ENCODE assay signal across 14 cellular contexts in genomic region chr10:132230557-132231210, GRCh38. TPM values are rescaled to one million over a fixed set of nuclear protein-coding genes. Genes with fewer than 3 reads are reported as not detected.
DNase-seq lines count a peak whose midpoint lies in the region; ATAC-seq, FAIRE-seq and TF ChIP-seq lines count a peak whose summit lies in the region.
"Had no signal": no experiment of that assay in that cellular context is flagged by ENCODE, and none has a peak within 500 bp of the region (broad histone marks: within the 10 kb centered on the region; RNA-seq: fewer than 3 reads in every experiment).

No MANE protein-coding gene starts in this region.

- H3K9me3 ChIP-seq in kidney (ENCODE audit: control insufficient read depth in 1 of 2, low read length in 2 of 2) (no peaks in the 10 kb centered on the region), stomach smooth muscle (ENCODE audit: control insufficient read depth in 2 of 2, low read length in 2 of 2) (no peaks in the 10 kb centered on the region), HAP-1 (no peaks in the 10 kb centered on the region)

- TF ChIP-seq CTCF in activated CD8-positive, alpha-beta T cell treated with anti-CD3 and anti-CD28 coated beads for 36 hours (IDR thresholded peaks at IDR 0.05) = no peak
- TF ChIP-seq CTCF in kidney (IDR thresholded peaks at IDR 0.05; ENCODE audit: borderline replicate concordance, extremely low read depth, insufficient read depth) = no peak

- no peaks in the 10 kb centered on the region for H3K27me3 Mint-ChIP-seq in activated T-cell treated with anti-CD3 and anti-CD28 coated beads, Interleukin-2, amount 50 U/mL, for 72 hours (ENCODE audit: low read depth)
- H3K27me3 Mint-ChIP-seq in activated CD8-positive, alpha-beta T cell treated with anti-CD3 and anti-CD28 coated beads for 36 hours = no peaks in the 10 kb centered on the region

- no peak for DNase-seq in activated T-cell treated with anti-CD3 and anti-CD28 coated beads, Interleukin-2, amount 50 U/mL, for 72 hours
- no peak for DNase-seq in activated T-cell treated with anti-CD3 and anti-CD28 coated beads, Interleukin-2, amount 50 U/mL, for 1 hour
- no peak for DNase-seq in activated CD8-positive, alpha-beta T cell treated with anti-CD3 and anti-CD28 coated beads for 36 hours
- DNase-seq in kidney (peak; percentile 77), mucosa of gallbladder (ENCODE audit: low spot score) (no peak), germinal center (ENCODE audit: low spot score) (no peak), HAP-1 (ENCODE audit: low spot score in 2 of 2) (no peak)
- DNase-seq: left cardiac atrium, NCI-H1092 treated with DMSO at 0.1 percent for 48 hours, NCI-H446 treated with DMSO at 0.1 percent for 48 hours, T1000 had no signal

- H3K27ac ChIP-seq in kidney (ENCODE audit: low read depth in 2 of 2, low read length in 2 of 2) = no peak overlapping the region
- peak overlapping the region; percentile 53 for H3K27ac ChIP-seq in stomach smooth muscle (ENCODE audit: low read length)

- peak overlapping the region; percentile 68 to 84 for H3K4me3 Mint-ChIP-seq in activated T-cell treated with anti-CD3 and anti-CD28 coated beads, Interleukin-2, amount 50 U/mL, for 72 hours
- peak overlapping the region; percentile 43 for H3K4me3 Mint-ChIP-seq in activated CD8-positive, alpha-beta T cell treated with anti-CD3 and anti-CD28 coated beads for 36 hours

- intact Hi-C loops in activated CD8-positive, alpha-beta T cell treated with anti-CD3 and anti-CD28 coated beads for 36 hours (cut with micrococcal nuclease) = no loop called here
- intact Hi-C loops in kidney (cut with DNase I) = no loop called here

- H3K9ac ChIP-seq in kidney (ENCODE audit: low read length in 2 of 2) (no peak overlapping the region), stomach smooth muscle (ENCODE audit: low read length in 2 of 2) (no peak overlapping the region)

- no peak for FAIRE-seq in kidney (lab: Jason Lieb, UNC)
- FAIRE-seq: frontal cortex, HepG2 had no signal

- no peaks in the 10 kb centered on the region for H3K36me3 ChIP-seq in kidney (ENCODE audit: control insufficient read depth in 1 of 2, insufficient read depth in 2 of 2, low read length in 2 of 2)
- H3K36me3 ChIP-seq in stomach smooth muscle (ENCODE audit: control insufficient read depth in 2 of 2, insufficient read depth in 2 of 2, low read length in 2 of 2) = no peaks in the 10 kb centered on the region
- no peaks in the 10 kb centered on the region for H3K36me3 ChIP-seq in HAP-1 (replicated peaks)

- no peak overlapping the region for H3K4me3 ChIP-seq in kidney (ENCODE audit: low read length in 2 of 2)
- H3K4me3 ChIP-seq in stomach smooth muscle (ENCODE audit: low read length in 2 of 2) = peak overlapping the region in 1 of 2 donors; percentile 67
- H3K4me3 ChIP-seq in HAP-1 = no peak overlapping the region

- POLR2A ChIA-PET in activated CD8-positive, alpha-beta T cell treated with anti-CD3 and anti-CD28 coated beads for 36 hours (lab: Charles Lee) = no interaction called here

- H3K9me3 Mint-ChIP-seq in activated T-cell treated with anti-CD3 and anti-CD28 coated beads, Interleukin-2, amount 50 U/mL, for 72 hours = no peaks in the 10 kb centered on the region
- no peaks in the 10 kb centered on the region for H3K9me3 Mint-ChIP-seq in activated CD8-positive, alpha-beta T cell treated with anti-CD3 and anti-CD28 coated beads for 36 hours

- ATAC-seq in activated T-cell treated with anti-CD3 and anti-CD28 coated beads, Interleukin-2, amount 50 U/mL, for 72 hours (replicated peaks in 1 of 2) = no peak
- ATAC-seq in activated CD8-positive, alpha-beta T cell treated with anti-CD3 and anti-CD28 coated beads for 36 hours = no peak
- ATAC-seq: HepG2 had no signal

- H3K36me3 Mint-ChIP-seq in activated T-cell treated with anti-CD3 and anti-CD28 coated beads, Interleukin-2, amount 50 U/mL, for 72 hours (ENCODE audit: insufficient read depth in 2 of 2) = no peaks in the 10 kb centered on the region
- no peaks in the 10 kb centered on the region for H3K36me3 Mint-ChIP-seq in activated CD8-positive, alpha-beta T cell treated with anti-CD3 and anti-CD28 coated beads for 36 hours (ENCODE audit: low read depth)

- H3K4me1 ChIP-seq in kidney (ENCODE audit: control insufficient read depth in 1 of 2, insufficient read depth in 1 of 2, low read depth in 1 of 2, low read length in 2 of 2) = no peaks in the 10 kb centered on the region
- peaks cover 12% of the 10 kb centered on the region for H3K4me1 ChIP-seq in stomach smooth muscle (ENCODE audit: control insufficient read depth, insufficient read depth, low read length)
- H3K4me1 ChIP-seq in HAP-1 = no peaks in the 10 kb centered on the region

- peak overlapping the region; percentile 36 for H3K27ac Mint-ChIP-seq in activated T-cell treated with anti-CD3 and anti-CD28 coated beads, Interleukin-2, amount 50 U/mL, for 72 hours
- peak overlapping the region; percentile 88 for H3K27ac Mint-ChIP-seq in activated CD8-positive, alpha-beta T cell treated with anti-CD3 and anti-CD28 coated beads for 36 hours

- CTCF ChIA-PET in activated CD8-positive, alpha-beta T cell treated with anti-CD3 and anti-CD28 coated beads for 36 hours (lab: Charles Lee) = no interaction called here

- in situ Hi-C loops in HAP-1 (cut with MboI; ENCODE audit: low sequenced_read_pairs) = no loop called here

- H3K27me3 ChIP-seq in stomach smooth muscle (ENCODE audit: control insufficient read depth in 1 of 2, insufficient read depth in 2 of 2, low read length in 2 of 2) (no peaks in the 10 kb centered on the region), HAP-1 (ENCODE audit: low read depth) (no peaks in the 10 kb centered on the region)

- H3K4me1 Mint-ChIP-seq in activated T-cell treated with anti-CD3 and anti-CD28 coated beads, Interleukin-2, amount 50 U/mL, for 72 hours (ENCODE audit: low read depth) = peaks cover 30% of the 10 kb centered on the region
- peaks cover 28% of the 10 kb centered on the region for H3K4me1 Mint-ChIP-seq in activated CD8-positive, alpha-beta T cell treated with anti-CD3 and anti-CD28 coated beads for 36 hours (ENCODE audit: low read depth)

RNA-seq across cellular contexts. Expression of gene DPYSL4, which starts 43.9 kb away (rescaled TPM):
- total RNA-seq in activated T-cell treated with anti-CD3 and anti-CD28 coated beads, Interleukin-2, amount 50 U/mL, for 72 hours = 1 to 10 TPM; 4.8 to 9.9 TPM
- 10 to 100 TPM; 20.9 to 23.2 TPM for total RNA-seq in activated CD8-positive, alpha-beta T cell treated with anti-CD3 and anti-CD28 coated beads for 36 hours
- 0.60 TPM for total RNA-seq in kidney
- polyA plus RNA-seq in kidney (ENCODE audit: insufficient read depth, low read depth, low replicate concordance) = not detected
- total RNA-seq in mucosa of gallbladder = 0.81 TPM
